Comparison of ENCODE assay signal across 8 cellular contexts in the genomic region with DNA sequence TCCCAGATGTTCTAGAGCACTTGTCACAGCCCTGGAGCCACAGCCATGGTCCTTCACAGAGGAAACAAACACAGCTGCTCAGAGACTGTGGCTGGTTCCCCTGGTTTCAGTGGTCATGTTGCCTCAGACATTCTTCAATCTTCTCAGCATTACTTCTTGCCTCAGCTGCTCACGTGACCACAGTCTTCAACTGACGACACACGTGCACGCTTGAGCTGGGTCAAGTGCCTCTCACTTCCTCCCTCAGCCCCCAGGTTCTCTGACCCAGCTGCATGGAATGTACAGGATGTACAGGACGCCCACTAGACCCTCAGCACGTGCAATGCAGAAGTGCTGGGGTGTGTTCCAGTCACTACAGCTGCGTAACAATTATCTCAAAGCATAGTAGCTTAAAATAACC.
A peak's percentile ranks its signal among the peaks of the same experiment; 100 is the strongest.
DNase-seq lines count a peak whose midpoint lies in the region; ATAC-seq lines count a peak whose summit lies in the region.
"Had no signal": no experiment of that assay in that cellular context is flagged by ENCODE, and none has a peak within 500 bp of the region (broad histone marks: within the 10 kb centered on the region; RNA-seq: fewer than 3 reads in every experiment).

No MANE protein-coding gene starts in this region.

- ATAC-seq in GM19351 (IDR thresholded peaks at IDR 0.05; ENCODE audit: unreplicated experiment) = peak; percentile 77
- ATAC-seq in HG03097 (IDR thresholded peaks at IDR 0.05; ENCODE audit: low FRiP score, unreplicated experiment) = peak; percentile 81
- ATAC-seq: gastroesophageal sphincter had no signal

- peak; percentile 8 for DNase-seq in OCI-M1 (lab: John Stamatoyannopoulos, UW)
- peak; percentile 5 to 12 for DNase-seq in stimulated activated CD8-positive, alpha-beta memory T cell treated with anti-CD3 and anti-CD28 coated beads, Interleukin-4, amount 100 ng/mL, for 4 hours (ENCODE audit: low read depth in 2 of 2, low spot score in 1 of 2)
- DNase-seq in central memory CD4-positive, alpha-beta T cell = no peak
- no peak for DNase-seq in iPS-NIHi11 (ENCODE audit: low spot score)
- DNase-seq in HT-29 (ENCODE audit: low spot score) = no peak

Comparison
In these comparisons a context has a peak if more than half of its experiments do, and no peak if none do; other contexts are left out.
1. DNase-seq: peak in OCI-M1 (single experiment) and stimulated activated CD8-positive, alpha-beta memory T cell treated with anti-CD3 and anti-CD28 coated beads, Interleukin-4, amount 100 ng/mL, for 4 hours (2 of 2); none in central memory CD4-positive, alpha-beta T cell (single experiment), iPS-NIHi11 (single experiment) and HT-29 (single experiment).